Comparison of ENCODE assay signal across 8 cellular contexts in the genomic region with DNA sequence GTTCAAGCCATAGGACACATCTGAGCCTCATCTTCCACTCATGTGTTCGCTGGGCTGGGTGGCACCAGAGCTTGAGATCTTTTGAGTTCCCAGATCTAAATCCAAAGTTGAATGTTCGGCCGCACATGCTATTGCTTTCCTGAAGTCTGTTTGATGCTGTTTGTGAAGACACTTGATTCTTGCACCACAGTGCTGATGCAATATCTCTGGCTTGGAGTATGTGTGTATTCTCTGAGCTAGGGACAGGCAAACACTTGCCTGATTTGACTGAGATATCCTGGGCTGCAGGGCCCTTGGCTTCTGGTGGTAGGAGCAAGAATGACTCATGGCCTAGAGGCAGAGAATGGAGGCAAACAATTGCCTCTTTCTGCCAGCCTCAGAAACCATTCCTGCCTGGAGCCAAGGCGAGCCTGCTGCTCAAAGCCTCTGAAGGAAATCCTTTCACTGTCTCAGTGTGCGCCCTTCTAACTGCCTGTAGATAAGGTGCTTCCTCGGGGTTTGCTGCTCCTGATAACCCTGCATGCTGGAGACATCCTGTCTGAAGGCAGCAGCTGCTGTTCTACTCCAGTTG.
DNase-seq lines count a peak whose midpoint lies in the region; ATAC-seq, FAIRE-seq and TF ChIP-seq lines count a peak whose summit lies in the region.
"Had no signal": no experiment of that assay in that cellular context is flagged by ENCODE, and none has a peak within 500 bp of the region (broad histone marks: within the 10 kb centered on the region; RNA-seq: fewer than 3 reads in every experiment).

No MANE protein-coding gene starts in this region.

- peaks cover 0 to 16% of the 10 kb centered on the region in 2 experiments; a peak in 3 of 5 replicates for H3K4me1 ChIP-seq in K562 (replicated peaks in 1 of 2; ENCODE audit: control insufficient read depth in 2 of 2, insufficient read depth in 2 of 2, low read length in 2 of 2)
- H3K4me1 ChIP-seq in thyroid gland = peaks cover 50 to 60% of the 10 kb centered on the region in 2 donors
- H3K4me1 ChIP-seq in HAP-1 = peaks cover 66% of the 10 kb centered on the region

- no peaks in the 10 kb centered on the region for H3K36me3 ChIP-seq in K562 (ENCODE audit: control insufficient read depth, insufficient read depth, low read length)
- H3K36me3 ChIP-seq in thyroid gland = no peaks in the 10 kb centered on the region
- H3K36me3 ChIP-seq in HAP-1 (replicated peaks) = no peaks in the 10 kb centered on the region; the same call in 1 of the 2 replicates
- H3K36me3 ChIP-seq: cardiac muscle cell had no signal

- TF ChIP-seq EP300 in K562 (IDR thresholded peaks at IDR 0.05; ENCODE audit: low read length) = peak; percentile 80; the same call in 1 of the 2 replicates

- peak; percentile 53 for DNase-seq in HuH-7 (ENCODE audit: low spot score)
- DNase-seq in K562 (ENCODE audit: extremely low read depth in 1 of 4, low spot score in 3 of 4) = peak in 1 of 4 experiments; percentile 53
- peak; percentile 72 for DNase-seq in kidney tubule cell (ENCODE audit: low spot score)
- no peak for DNase-seq in thyroid gland
- DNase-seq in posterior vena cava (ENCODE audit: low spot score) = no peak
- no peak for DNase-seq in HAP-1 (ENCODE audit: low spot score in 2 of 2)
- DNase-seq in GM13976 (ENCODE audit: low spot score) = no peak

- H3K4me3 ChIP-seq in K562 = no peak overlapping the region
- H3K4me3 ChIP-seq in thyroid gland (replicated peaks in 1 of 3) = no peak overlapping the region
- H3K4me3 ChIP-seq in HAP-1 = no peak overlapping the region
- H3K4me3 ChIP-seq: cardiac muscle cell had no signal

- intact Hi-C loops in K562 (cut with micrococcal nuclease) (no loop called here), thyroid gland (cut with DNase I) (no loop called here), posterior vena cava (cut with DNase I) (loop anchor here in 1 of 2 donors (5.0 kb wide), 1 partner anchor 1162 kb away; no protein-coding TSS in a partner anchor)

- no peak overlapping the region; a peak in 1 of 4 replicates for H3K9ac ChIP-seq in K562 (ENCODE audit: insufficient read depth in 1 of 2, low read depth in 2 of 2, low read length in 2 of 2)

- H3K9me3 ChIP-seq in K562 (replicated peaks; ENCODE audit: control insufficient read depth, insufficient read depth, low read depth, low read length) = no peaks in the 10 kb centered on the region
- no peaks in the 10 kb centered on the region for H3K9me3 ChIP-seq in thyroid gland
- H3K9me3 ChIP-seq in HAP-1 = no peaks in the 10 kb centered on the region

- FAIRE-seq in K562 (lab: Jason Lieb, UNC) = peak; percentile 51

- peak; percentile 87 for ATAC-seq in K562

- no peaks in the 10 kb centered on the region for H3K9me1 ChIP-seq in K562 (ENCODE audit: control insufficient read depth, insufficient read depth, low read length)

- H3K27me3 ChIP-seq in K562 (ENCODE audit: control insufficient read depth in 2 of 2, insufficient read depth in 2 of 2, low read length in 2 of 2) (no peaks in the 10 kb centered on the region; a peak in 2 of 5 replicates), thyroid gland (no peaks in the 10 kb centered on the region), HAP-1 (ENCODE audit: low read depth) (no peaks in the 10 kb centered on the region)
- H3K27me3 ChIP-seq: cardiac muscle cell had no signal

- WGBS in K562 (ENCODE audit: insufficient coverage, low coverage, missing lambda C conversion rate) = 3% methylated on average over 6 of the region's 6 CpGs
- WGBS in thyroid gland, 2 donors = 69 to 82% methylated on average over 6 of the region's 6 CpGs

- H3K4me2 ChIP-seq in K562 (ENCODE audit: insufficient read depth, low read length) = peak overlapping the region; percentile 26; the same call in 1 of the 2 replicates

- POLR2A ChIA-PET in K562 (lab: Yijun Ruan, JAX) = interaction anchor here (0.6 kb wide), 1 partner anchor 27 kb away, joined by 3 read pairs; no protein-coding TSS in a partner anchor

- CTCF ChIA-PET in K562 (lab: Yijun Ruan, JAX; ENCODE audit: low intra/inter-chr PET ratio) = no interaction called here

- H4K20me1 ChIP-seq in K562 (replicated peaks; ENCODE audit: control insufficient read depth, insufficient read depth, low read length) = no peaks in the 10 kb centered on the region

- TF ChIP-seq POLR2A in K562 (conservative IDR thresholded peaks at IDR 0.05) (no peak), thyroid gland (IDR thresholded peaks at IDR 0.05) (no peak)

- H3K27ac ChIP-seq in K562 (ENCODE audit: extremely low read depth, low read depth, low read length) (no peak overlapping the region), thyroid gland (peak overlapping the region in 2 of 3 donors; percentile 2 to 37)
- H3K27ac ChIP-seq: cardiac muscle cell had no signal

- no peaks in the 10 kb centered on the region for H3K79me2 ChIP-seq in K562 (ENCODE audit: control insufficient read depth, insufficient read depth, low read length)

- no TSS peak for BruUV-seq in K562 (replicated peaks; lab: Mats Ljungman, UMichigan)

- in situ Hi-C loops in K562 (cut with MboI) = no loop called here
- in situ Hi-C loops in HAP-1 (cut with MboI; ENCODE audit: low sequenced_read_pairs) = no loop called here
- in situ Hi-C loops in GM13976 (cut with MboI; ENCODE audit: low sequenced_read_pairs, unreplicated experiment) = no loop called here

- H2AFZ ChIP-seq in K562 (ENCODE audit: low read depth, low read length) = no peak overlapping the region; the same call in 1 of the 2 replicates

- TF ChIP-seq CTCF in K562 (IDR thresholded peaks at IDR 0.05 in 2 of 3, conservative IDR thresholded peaks at IDR 0.05 in 1 of 3; ENCODE audit: insufficient read depth in 2 of 3, low read depth in 1 of 3, low read length in 3 of 3) (no peak), thyroid gland (IDR thresholded peaks at IDR 0.05) (no peak), GM13976 (IDR thresholded peaks at IDR 0.05; ENCODE audit: borderline replicate concordance, control extremely low read depth, extremely low read depth, insufficient read depth, missing control alignments) (no peak)

- no peak; a peak in 2 of 4 replicates for TF ChIP-seq RAD21 in K562 (CRISPR knock-in tag; conservative IDR thresholded peaks at IDR 0.05 in 1 of 2, IDR thresholded peaks at IDR 0.05 in 1 of 2)

TF ChIP-seq in K562, 482 proteins besides CTCF, POLR2A, EP300 and RAD21 (continues in another document):
- TF ChIP-seq MYC (IDR thresholded peaks at IDR 0.05; ENCODE audit: low read depth, low read length) = no peak
- TF ChIP-seq MYC (CRISPR knock-in tag; IDR thresholded peaks at IDR 0.05; ENCODE audit: borderline replicate concordance, low read depth) = no peak
- TF ChIP-seq ZNF584 (CRISPR knock-in tag; IDR thresholded peaks at IDR 0.05; ENCODE audit: low read depth) = peak; percentile 56; the same call in 1 of the 2 replicates
- TF ChIP-seq DEAF1 (CRISPR knock-in tag; IDR thresholded peaks at IDR 0.05) = no peak
- TF ChIP-seq TBL1XR1 (IDR thresholded peaks at IDR 0.05; ENCODE audit: low read length in 2 of 2) = peak in 1 of 2 experiments; percentile 8; a peak in 1 of 4 replicates
- TF ChIP-seq FOXA1 (IDR thresholded peaks at IDR 0.05; ENCODE audit: borderline replicate concordance) = no peak
- no peak for TF ChIP-seq ZNF830 (CRISPR knock-in tag; IDR thresholded peaks at IDR 0.05)
- TF ChIP-seq TCF3 (CRISPR knock-in tag; IDR thresholded peaks at IDR 0.05) = peak; percentile 86
- peak; percentile 80 for TF ChIP-seq L3MBTL2 (IDR thresholded peaks at IDR 0.05)
- no peak for TF ChIP-seq HDAC6 (IDR thresholded peaks at IDR 0.05; ENCODE audit: low read depth, low read length)
- peak; percentile 96 for TF ChIP-seq ZSCAN32 (CRISPR knock-in tag; IDR thresholded peaks at IDR 0.05)
- peak; percentile 77 for TF ChIP-seq TAL1 (IDR thresholded peaks at IDR 0.05)
- no peak for TF ChIP-seq POLR3G (IDR thresholded peaks at IDR 0.05; ENCODE audit: extremely low read depth, insufficient read length, insufficient replicate concordance)
- no peak for TF ChIP-seq CBX2 (IDR thresholded peaks at IDR 0.05; ENCODE audit: insufficient read depth, low read length, poor library complexity, severe bottlenecking)
- no peak for TF ChIP-seq ZNF3 (CRISPR knock-in tag; IDR thresholded peaks at IDR 0.05)
- TF ChIP-seq NR2C2 (CRISPR knock-in tag; IDR thresholded peaks at IDR 0.05) = no peak
- peak; percentile 61 for TF ChIP-seq NR2C2 (tag; IDR thresholded peaks at IDR 0.05)
- no peak for TF ChIP-seq USF2 (CRISPR knock-in tag; IDR thresholded peaks at IDR 0.05)
- TF ChIP-seq ZNF780A (CRISPR knock-in tag; IDR thresholded peaks at IDR 0.05) = no peak

Comparison
In these comparisons a context has a peak if more than half of its experiments do, and no peak if none do; other contexts are left out.
1. DNase-seq: peak in HuH-7 (single experiment) and kidney tubule cell (single experiment); none in thyroid gland (0 of 2), posterior vena cava (single experiment), HAP-1 (0 of 2) and GM13976 (single experiment).